8 cellular contexts compared by ENCODE assay signal in genomic region chr14:89767861-89768268, GRCh38.
DNase-seq lines count a peak whose midpoint lies in the region; ATAC-seq, FAIRE-seq and TF ChIP-seq lines count a peak whose summit lies in the region.

No MANE protein-coding gene starts in this region.

- FAIRE-seq in frontal cortex (lab: Jason Lieb, UNC): no peak

- H3K4me3 ChIP-seq in AG10803 (ENCODE audit: low read length) (no peak overlapping the region), fibroblast of mammary gland (ENCODE audit: control insufficient read depth, low read depth, low read length) (no peak overlapping the region)

- DNase-seq in AG10803 (ENCODE audit: low read depth) (peak; percentile 53), NOMO-1 treated with DMSO at 0.1 percent for 48 hours (lab: John Stamatoyannopoulos, UW; ENCODE audit: unreplicated experiment) (peak; percentile 63), activated T-cell treated with anti-CD3 and anti-CD28 coated beads for 4 hours (peak; percentile 54), fibroblast of mammary gland (ENCODE audit: low read depth) (peak; percentile 70), pons (ENCODE audit: low spot score) (peak; percentile 38), frontal cortex (ENCODE audit: low spot score in 2 of 2) (no peak)

- ATAC-seq in GM18870 (IDR thresholded peaks at IDR 0.05; ENCODE audit: unreplicated experiment) (peak; percentile 79), HG03103 (IDR thresholded peaks at IDR 0.05; ENCODE audit: low read depth, unreplicated experiment) (peak; percentile 56)

- TF ChIP-seq CTCF in AG10803 (conservative IDR thresholded peaks at IDR 0.05; ENCODE audit: low read length) (peak; percentile 80), fibroblast of mammary gland (conservative IDR thresholded peaks at IDR 0.05; ENCODE audit: control insufficient read depth, insufficient read depth, low read depth, low read length) (peak; percentile 85)

Comparison
In these comparisons a context has a peak if more than half of its experiments do, and no peak if none do; other contexts are left out.
1. DNase-seq: peak in AG10803 (single experiment), NOMO-1 treated with DMSO at 0.1 percent for 48 hours (single experiment), activated T-cell treated with anti-CD3 and anti-CD28 coated beads for 4 hours (single experiment), fibroblast of mammary gland (single experiment) and pons (single experiment); none in frontal cortex (0 of 2).